Comparison of ENCODE assay signal across 6 cellular contexts in genomic region chr11:31474083-31474482, GRCh38.
"Had no signal": no experiment of that assay in that cellular context is flagged by ENCODE, and none has a peak within 500 bp of the region (broad histone marks: within the 10 kb centered on the region; RNA-seq: fewer than 3 reads in every experiment).

No MANE protein-coding gene starts in this region.

- ATAC-seq: GM12878 had no signal

- FAIRE-seq: G401.6, GM12878, GM12891, GM18507 had no signal

- H3K4me3 ChIP-seq: GM12878 had no signal

- DNase-seq: GDM1, GF-D8 had no signal
